ENCODE assay signal across 1 cellular context in the genomic region with DNA sequence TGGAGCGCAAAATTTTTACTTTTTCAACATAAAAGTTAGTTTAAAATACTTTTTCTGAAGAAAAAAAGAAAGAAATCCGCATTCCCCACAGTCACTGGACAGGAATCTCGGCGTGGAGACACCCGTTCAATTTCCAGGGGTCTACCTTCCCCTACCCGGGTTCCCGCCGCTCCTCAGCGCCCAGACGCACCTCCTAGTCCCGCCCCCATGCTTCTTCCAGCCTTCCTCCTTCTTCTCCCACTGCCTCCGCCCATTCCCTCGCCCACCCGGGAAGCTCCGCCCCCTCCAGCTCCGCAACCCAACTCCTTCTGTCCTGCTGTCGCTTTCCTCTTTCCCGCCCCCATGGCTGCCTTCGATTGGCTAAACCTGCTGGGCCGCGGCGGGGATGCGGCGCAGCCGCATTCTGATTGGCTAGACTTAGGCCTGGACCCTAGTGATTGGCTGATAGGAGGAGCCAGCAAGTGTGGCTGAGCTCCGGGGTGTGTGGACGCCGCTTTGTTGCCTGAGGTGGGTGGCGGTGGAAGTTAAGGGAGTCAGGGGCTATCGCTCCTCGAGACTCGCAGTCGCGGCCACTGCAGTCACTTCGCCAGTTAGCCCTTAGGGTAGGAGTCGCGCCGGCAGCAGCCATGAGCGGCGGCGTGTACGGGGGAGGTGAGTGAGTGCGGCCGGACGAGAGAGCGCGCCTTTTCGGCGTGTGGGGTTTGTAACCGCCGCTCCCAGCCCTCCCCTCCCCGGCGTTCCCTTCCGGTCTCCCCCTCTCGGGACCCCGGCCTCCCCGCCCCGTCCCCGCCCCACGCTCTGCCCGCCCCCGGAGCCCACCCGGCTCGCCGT.
TF ChIP-seq lines count a peak whose summit lies in the region.

ACTL6A (plus strand) TSS at position 460 of the 831 bp plus-strand sequence; CDS start at position 627, 167 bp downstream.

TF ChIP-seq in liver, 16 proteins besides CTCF, POLR2A, EP300 and RAD21 (continued from another document):
- peak; percentile 54 for TF ChIP-seq MAX (IDR thresholded peaks at IDR 0.05)
